23 cellular contexts compared by ENCODE assay signal in genomic region chr17:51365090-51365489, GRCh38.
DNase-seq lines count a peak whose midpoint lies in the region; ATAC-seq and TF ChIP-seq lines count a peak whose summit lies in the region.
"Had no signal": no experiment of that assay in that cellular context is flagged by ENCODE, and none has a peak within 500 bp of the region (broad histone marks: within the 10 kb centered on the region; RNA-seq: fewer than 3 reads in every experiment).

No MANE protein-coding gene starts in this region.

- TF ChIP-seq CTCF in NB4 (IDR thresholded peaks at IDR 0.05; ENCODE audit: low read depth, low read length) = no peak

- peak overlapping the region; percentile 45 for H3K27ac Mint-ChIP-seq in activated T-helper 1 cell treated with anti-CD3 and anti-CD28 coated beads, Interleukin-12 subunit alpha, Interleukin-12 subunit beta, Interleukin-2, Interleukin-4 antibody, amounts not matched to agents 30 ng/mL and 10 ng/mL and 1 ng/mL, durations not matched to agents 14 hours and 24 hours and 36 hours
- peak overlapping the region in 7 of 10 donors; percentile 55 to 89 (median 74) for H3K27ac Mint-ChIP-seq in naive thymus-derived CD8-positive, alpha-beta T cell
- H3K27ac Mint-ChIP-seq: mesothelial cell of epicardium, nephron progenitor cell had no signal

- H3K4me1 Mint-ChIP-seq in activated T-helper 1 cell treated with anti-CD3 and anti-CD28 coated beads, Interleukin-12 subunit alpha, Interleukin-12 subunit beta, Interleukin-2, Interleukin-4 antibody, amounts not matched to agents 30 ng/mL and 10 ng/mL and 1 ng/mL, durations not matched to agents 14 hours and 24 hours and 36 hours (ENCODE audit: low read depth) = peaks cover 14% of the 10 kb centered on the region
- H3K4me1 Mint-ChIP-seq in naive thymus-derived CD8-positive, alpha-beta T cell = peaks cover 10 to 18% (median 11%) of the 10 kb centered on the region in 4 donors
- H3K4me1 Mint-ChIP-seq: mesothelial cell of epicardium had no signal

- no peak overlapping the region for H3K4me3 ChIP-seq in NB4 (ENCODE audit: low read depth, low read length)
- H3K4me3 ChIP-seq: adrenal gland, coronary artery, heart right ventricle, left lung, upper lobe of left lung had no signal

- POLR2A ChIA-PET in naive thymus-derived CD8-positive, alpha-beta T cell (lab: Charles Lee) = no interaction called here

- H3K36me3 Mint-ChIP-seq in activated T-helper 1 cell treated with anti-CD3 and anti-CD28 coated beads, Interleukin-12 subunit alpha, Interleukin-12 subunit beta, Interleukin-2, Interleukin-4 antibody, amounts not matched to agents 30 ng/mL and 10 ng/mL and 1 ng/mL, durations not matched to agents 14 hours and 24 hours and 36 hours (ENCODE audit: low read depth) = no peaks in the 10 kb centered on the region
- H3K36me3 Mint-ChIP-seq in naive thymus-derived CD8-positive, alpha-beta T cell = no peaks in the 10 kb centered on the region
- H3K36me3 Mint-ChIP-seq: mesothelial cell of epicardium had no signal

- H3K9me3 Mint-ChIP-seq in activated T-helper 1 cell treated with anti-CD3 and anti-CD28 coated beads, Interleukin-12 subunit alpha, Interleukin-12 subunit beta, Interleukin-2, Interleukin-4 antibody, amounts not matched to agents 30 ng/mL and 10 ng/mL and 1 ng/mL, durations not matched to agents 14 hours and 24 hours and 36 hours = no peaks in the 10 kb centered on the region
- no peaks in the 10 kb centered on the region for H3K9me3 Mint-ChIP-seq in naive thymus-derived CD8-positive, alpha-beta T cell
- H3K9me3 Mint-ChIP-seq: activated T-cell treated with anti-CD3 and anti-CD28 coated beads, Interleukin-2, amount 50 U/mL, for 4 hours; mesothelial cell of epicardium had no signal

- no peak for ATAC-seq in naive thymus-derived CD8-positive, alpha-beta T cell
- ATAC-seq: left lung, SK-N-SH treated with all-trans-retinoic acid at 6 μM for 48 hours had no signal

- DNase-seq in stimulated activated CD4-positive, alpha-beta T cell treated with anti-CD3 and anti-CD28 coated beads, Interleukin-15, amount 100 ng/mL, for 24 hours = peak; percentile 34
- DNase-seq in stimulated activated CD4-positive, alpha-beta T cell treated with anti-CD3 and anti-CD28 coated beads, Interleukin-4, amount 100 ng/mL, for 1 hour = no peak
- DNase-seq in NB4 (ENCODE audit: low read depth) (peak; percentile 6), medulla oblongata (ENCODE audit: extremely low spot score) (no peak), NCI-H2196 (lab: John Stamatoyannopoulos, UW; ENCODE audit: unreplicated experiment) (no peak), cerebellum (ENCODE audit: low spot score) (no peak)
- no peak for DNase-seq in activated T-helper 1 cell treated with anti-CD3 and anti-CD28 coated beads, Interleukin-12 subunit alpha, Interleukin-12 subunit beta, Interleukin-2, Interleukin-4 antibody, amounts not matched to agents 30 ng/mL and 10 ng/mL and 1 ng/mL, durations not matched to agents 14 hours and 24 hours and 36 hours (ENCODE audit: low spot score)
- DNase-seq in naive thymus-derived CD8-positive, alpha-beta T cell = peak in 1 of 10 donors; percentile 6
- DNase-seq: activated T-cell treated with anti-CD3 and anti-CD28 coated beads, Interleukin-2, amount 50 U/mL, for 4 hours; adrenal gland; DMS79 treated with DMSO at 0.1 percent for 48 hours; heart right ventricle; Karpas-422; left lung; NCI-H1092; NCI-H2081; NCI-H446; nephron progenitor cell; posterior cingulate gyrus had no signal

- no peak for TF ChIP-seq POLR2A in NB4 (IDR thresholded peaks at IDR 0.05; ENCODE audit: extremely low read depth, insufficient read length)

- H3K27me3 Mint-ChIP-seq in activated T-helper 1 cell treated with anti-CD3 and anti-CD28 coated beads, Interleukin-12 subunit alpha, Interleukin-12 subunit beta, Interleukin-2, Interleukin-4 antibody, amounts not matched to agents 30 ng/mL and 10 ng/mL and 1 ng/mL, durations not matched to agents 14 hours and 24 hours and 36 hours (ENCODE audit: insufficient read depth) = no peaks in the 10 kb centered on the region
- peaks cover 0 to 7% (median 2%) of the 10 kb centered on the region in 5 donors for H3K27me3 Mint-ChIP-seq in naive thymus-derived CD8-positive, alpha-beta T cell

- no peak overlapping the region for H3K4me3 Mint-ChIP-seq in activated T-helper 1 cell treated with anti-CD3 and anti-CD28 coated beads, Interleukin-12 subunit alpha, Interleukin-12 subunit beta, Interleukin-2, Interleukin-4 antibody, amounts not matched to agents 30 ng/mL and 10 ng/mL and 1 ng/mL, durations not matched to agents 14 hours and 24 hours and 36 hours
- H3K4me3 Mint-ChIP-seq in naive thymus-derived CD8-positive, alpha-beta T cell = peak overlapping the region in 2 of 10 donors; percentile 26 to 56
- H3K4me3 Mint-ChIP-seq: activated T-cell treated with anti-CD3 and anti-CD28 coated beads, Interleukin-2, amount 50 U/mL, for 4 hours; mesothelial cell of epicardium; nephron progenitor cell had no signal

- intact Hi-C loops in activated T-helper 1 cell treated with anti-CD3 and anti-CD28 coated beads, Interleukin-12 subunit alpha, Interleukin-12 subunit beta, Interleukin-2, Interleukin-4 antibody, amounts not matched to agents 30 ng/mL and 10 ng/mL and 1 ng/mL, durations not matched to agents 14 hours and 24 hours and 36 hours (cut with micrococcal nuclease) = no loop called here

Comparison
In these comparisons a context has a peak if more than half of its experiments do, and no peak if none do; other contexts are left out.
1. DNase-seq: peak in stimulated activated CD4-positive, alpha-beta T cell treated with anti-CD3 and anti-CD28 coated beads, Interleukin-15, amount 100 ng/mL, for 24 hours (single experiment) and NB4 (single experiment); none in stimulated activated CD4-positive, alpha-beta T cell treated with anti-CD3 and anti-CD28 coated beads, Interleukin-4, amount 100 ng/mL, for 1 hour (single experiment), activated T-helper 1 cell treated with anti-CD3 and anti-CD28 coated beads, Interleukin-12 subunit alpha, Interleukin-12 subunit beta, Interleukin-2, Interleukin-4 antibody, amounts not matched to agents 30 ng/mL and 10 ng/mL and 1 ng/mL, durations not matched to agents 14 hours and 24 hours and 36 hours (single experiment), medulla oblongata (single experiment), NCI-H2196 (single experiment) and cerebellum (single experiment).